In the genomic region with DNA sequence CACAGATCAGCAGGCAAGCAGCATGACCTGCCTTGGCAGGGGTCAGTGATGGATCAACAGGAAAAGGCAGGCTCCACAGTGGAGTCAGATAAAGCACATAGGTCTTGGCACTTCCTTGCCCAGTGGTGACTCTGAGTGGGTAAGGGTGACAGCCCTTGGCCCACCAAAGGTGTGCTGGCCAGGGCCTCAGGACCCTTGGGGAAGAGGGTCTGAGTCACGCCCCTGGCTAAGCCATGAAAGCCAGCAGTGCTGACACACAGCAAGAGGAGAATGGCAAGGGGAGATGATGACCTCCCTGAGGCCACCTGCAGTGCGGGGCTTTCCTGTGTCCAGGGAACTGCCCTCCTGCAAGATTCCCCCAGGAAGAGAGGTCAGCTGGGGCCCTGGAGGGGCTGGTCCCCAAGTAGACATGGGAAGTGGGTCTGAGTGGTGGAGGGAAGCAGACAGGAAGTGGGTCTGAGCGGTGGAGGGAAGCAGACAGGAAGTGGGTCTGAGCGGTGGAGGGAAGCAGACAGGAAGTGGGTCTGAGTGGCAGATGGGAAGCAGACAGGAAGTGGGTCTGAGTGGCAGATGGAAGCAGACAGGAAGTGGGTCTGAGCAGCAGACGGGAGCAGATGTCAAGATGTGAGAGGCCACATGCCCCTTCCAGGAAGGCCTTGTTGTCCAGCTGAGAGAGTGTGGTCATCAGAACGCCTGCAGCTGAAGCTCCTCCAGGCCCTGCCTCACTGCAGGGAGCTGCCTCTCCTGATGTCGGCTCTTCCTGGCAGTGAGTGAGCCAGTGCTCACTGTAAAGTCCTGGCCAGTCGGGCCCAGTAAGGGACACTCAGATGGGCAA, we compare ENCODE assay signal across 1 cellular context.
TF ChIP-seq lines count a peak whose summit lies in the region.

No MANE protein-coding gene starts in this region.

TF ChIP-seq in HepG2, 621 proteins besides CTCF, POLR2A, EP300 and RAD21:
- TF ChIP-seq GABPB1 (CRISPR knock-in tag; IDR thresholded peaks at IDR 0.05) = peak; percentile 62
- no peak for TF ChIP-seq NRL (CRISPR knock-in tag; IDR thresholded peaks at IDR 0.05; ENCODE audit: borderline replicate concordance)
- TF ChIP-seq ZNF883 (CRISPR knock-in tag; IDR thresholded peaks at IDR 0.05; ENCODE audit: not compliant biosample characterization) = no peak
- TF ChIP-seq, protein P1, sequence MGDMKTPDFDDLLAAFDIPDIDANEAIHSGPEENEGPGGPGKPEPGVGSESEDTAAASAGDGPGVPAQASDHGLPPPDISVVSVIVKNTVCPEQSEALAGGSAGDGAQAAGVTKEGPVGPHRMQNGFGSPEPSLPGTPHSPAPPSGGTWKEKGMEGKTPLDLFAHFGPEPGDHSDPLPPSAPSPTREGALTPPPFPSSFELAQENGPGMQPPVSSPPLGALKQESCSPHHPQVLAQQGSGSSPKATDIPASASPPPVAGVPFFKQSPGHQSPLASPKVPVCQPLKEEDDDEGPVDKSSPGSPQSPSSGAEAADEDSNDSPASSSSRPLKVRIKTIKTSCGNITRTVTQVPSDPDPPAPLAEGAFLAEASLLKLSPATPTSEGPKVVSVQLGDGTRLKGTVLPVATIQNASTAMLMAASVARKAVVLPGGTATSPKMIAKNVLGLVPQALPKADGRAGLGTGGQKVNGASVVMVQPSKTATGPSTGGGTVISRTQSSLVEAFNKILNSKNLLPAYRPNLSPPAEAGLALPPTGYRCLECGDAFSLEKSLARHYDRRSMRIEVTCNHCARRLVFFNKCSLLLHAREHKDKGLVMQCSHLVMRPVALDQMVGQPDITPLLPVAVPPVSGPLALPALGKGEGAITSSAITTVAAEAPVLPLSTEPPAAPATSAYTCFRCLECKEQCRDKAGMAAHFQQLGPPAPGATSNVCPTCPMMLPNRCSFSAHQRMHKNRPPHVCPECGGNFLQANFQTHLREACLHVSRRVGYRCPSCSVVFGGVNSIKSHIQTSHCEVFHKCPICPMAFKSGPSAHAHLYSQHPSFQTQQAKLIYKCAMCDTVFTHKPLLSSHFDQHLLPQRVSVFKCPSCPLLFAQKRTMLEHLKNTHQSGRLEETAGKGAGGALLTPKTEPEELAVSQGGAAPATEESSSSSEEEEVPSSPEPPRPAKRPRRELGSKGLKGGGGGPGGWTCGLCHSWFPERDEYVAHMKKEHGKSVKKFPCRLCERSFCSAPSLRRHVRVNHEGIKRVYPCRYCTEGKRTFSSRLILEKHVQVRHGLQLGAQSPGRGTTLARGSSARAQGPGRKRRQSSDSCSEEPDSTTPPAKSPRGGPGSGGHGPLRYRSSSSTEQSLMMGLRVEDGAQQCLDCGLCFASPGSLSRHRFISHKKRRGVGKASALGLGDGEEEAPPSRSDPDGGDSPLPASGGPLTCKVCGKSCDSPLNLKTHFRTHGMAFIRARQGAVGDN (CRISPR knock-in tag; IDR thresholded peaks at IDR 0.05) = peak; percentile 9; the same call in 1 of the 2 replicates
- TF ChIP-seq MED8 (CRISPR knock-in tag; IDR thresholded peaks at IDR 0.05; ENCODE audit: insufficient replicate concordance) = no peak
- TF ChIP-seq ZNF367 (CRISPR knock-in tag; IDR thresholded peaks at IDR 0.05; ENCODE audit: borderline replicate concordance) = no peak
- no peak for TF ChIP-seq BRCA1 (CRISPR knock-in tag; IDR thresholded peaks at IDR 0.05)
- no peak for TF ChIP-seq ZNF776 (CRISPR knock-in tag; IDR thresholded peaks at IDR 0.05)
- TF ChIP-seq GABPA (IDR thresholded peaks at IDR 0.05; ENCODE audit: low read depth, low read length) = peak; percentile 53
- peak; percentile 84 for TF ChIP-seq GABPA (CRISPR knock-in tag; IDR thresholded peaks at IDR 0.05; ENCODE audit: low read depth)
- TF ChIP-seq, protein P2, sequence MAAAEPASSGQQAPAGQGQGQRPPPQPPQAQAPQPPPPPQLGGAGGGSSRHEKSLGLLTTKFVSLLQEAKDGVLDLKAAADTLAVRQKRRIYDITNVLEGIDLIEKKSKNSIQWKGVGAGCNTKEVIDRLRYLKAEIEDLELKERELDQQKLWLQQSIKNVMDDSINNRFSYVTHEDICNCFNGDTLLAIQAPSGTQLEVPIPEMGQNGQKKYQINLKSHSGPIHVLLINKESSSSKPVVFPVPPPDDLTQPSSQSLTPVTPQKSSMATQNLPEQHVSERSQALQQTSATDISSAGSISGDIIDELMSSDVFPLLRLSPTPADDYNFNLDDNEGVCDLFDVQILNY (CRISPR knock-in tag; conservative IDR thresholded peaks at IDR 0.05) = no peak
- TF ChIP-seq KDM5A (IDR thresholded peaks at IDR 0.05; ENCODE audit: borderline replicate concordance, low read length) = no peak
- no peak for TF ChIP-seq ZNF589 (CRISPR knock-in tag; conservative IDR thresholded peaks at IDR 0.05)
- no peak for TF ChIP-seq NFYC (CRISPR knock-in tag; IDR thresholded peaks at IDR 0.05)
- TF ChIP-seq HIVEP1 (CRISPR knock-in tag; IDR thresholded peaks at IDR 0.05) = no peak
- TF ChIP-seq, protein P3, sequence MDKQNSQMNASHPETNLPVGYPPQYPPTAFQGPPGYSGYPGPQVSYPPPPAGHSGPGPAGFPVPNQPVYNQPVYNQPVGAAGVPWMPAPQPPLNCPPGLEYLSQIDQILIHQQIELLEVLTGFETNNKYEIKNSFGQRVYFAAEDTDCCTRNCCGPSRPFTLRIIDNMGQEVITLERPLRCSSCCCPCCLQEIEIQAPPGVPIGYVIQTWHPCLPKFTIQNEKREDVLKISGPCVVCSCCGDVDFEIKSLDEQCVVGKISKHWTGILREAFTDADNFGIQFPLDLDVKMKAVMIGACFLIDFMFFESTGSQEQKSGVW (CRISPR knock-in tag; IDR thresholded peaks at IDR 0.05; ENCODE audit: borderline replicate concordance) = no peak
